ENCODE assay signal across 8 cellular contexts in the genomic region with DNA sequence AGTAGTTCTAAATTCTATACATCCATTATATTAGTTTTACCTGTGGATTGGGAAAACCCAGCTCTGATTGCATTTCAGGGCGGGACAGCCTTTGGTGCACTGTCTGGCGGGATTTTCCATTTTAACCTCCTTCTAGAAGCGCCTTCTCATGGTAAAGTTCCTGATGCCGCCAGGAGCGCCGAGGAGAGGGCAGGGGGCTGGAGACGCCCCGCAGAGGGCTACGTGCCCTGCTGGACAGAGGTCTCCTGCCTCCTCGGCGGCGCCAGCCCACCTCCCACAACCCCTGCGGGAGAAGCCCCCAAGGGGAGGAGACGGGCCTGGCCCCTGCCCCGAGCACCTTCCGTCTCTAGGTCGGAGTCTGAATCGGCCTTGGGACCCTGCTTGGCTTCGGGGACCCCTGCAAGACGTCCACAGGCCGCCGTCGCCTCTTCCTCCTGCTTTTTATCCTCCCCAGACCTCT. TPM values are rescaled to one million over a fixed set of nuclear protein-coding genes. Genes with fewer than 3 reads are reported as not detected.
DNase-seq lines count a peak whose midpoint lies in the region; ATAC-seq and TF ChIP-seq lines count a peak whose summit lies in the region.

No MANE protein-coding gene starts in this region.

- H3K36me3 ChIP-seq in Peyer's patch (no peaks in the 10 kb centered on the region), fibroblast of lung (ENCODE audit: control insufficient read depth, insufficient read depth, low read length) (no peaks in the 10 kb centered on the region), skeletal muscle tissue (ENCODE audit: control insufficient read depth in 3 of 3, insufficient read depth in 3 of 3, low read length in 3 of 3) (peaks cover 3 to 17% (median 7%) of the 10 kb centered on the region in 3 donors)

- peak overlapping the region; percentile 99 for H3K4me2 ChIP-seq in fibroblast of lung (ENCODE audit: extremely low read depth, insufficient read depth, low read length)

- no peak for TF ChIP-seq POLR2A in Peyer's patch (IDR thresholded peaks at IDR 0.05)

- no peaks in the 10 kb centered on the region for H3K79me2 ChIP-seq in fibroblast of lung (ENCODE audit: control insufficient read depth, insufficient read depth, low read length)

- H3K4me1 ChIP-seq in Peyer's patch (peaks cover 7 to 25% (median 13%) of the 10 kb centered on the region in 4 donors), fibroblast of lung (ENCODE audit: control insufficient read depth, extremely low read depth, insufficient read depth, low read length) (peaks cover 14% of the 10 kb centered on the region), skeletal muscle tissue (ENCODE audit: control insufficient read depth in 3 of 3, insufficient read depth in 3 of 3, low read length in 3 of 3) (peaks cover 7 to 34% (median 29%) of the 10 kb centered on the region in 3 donors)

- no peaks in the 10 kb centered on the region for H3K9me3 ChIP-seq in Peyer's patch
- H3K9me3 ChIP-seq in fibroblast of lung (ENCODE audit: control insufficient read depth, insufficient read depth, low read depth, low read length): no peaks in the 10 kb centered on the region
- H3K9me3 ChIP-seq in skeletal muscle tissue (ENCODE audit: control insufficient read depth in 3 of 3, low read length in 3 of 3): no peaks in the 10 kb centered on the region

- H3K27me3 ChIP-seq in Peyer's patch (no peaks in the 10 kb centered on the region), fibroblast of lung (ENCODE audit: control insufficient read depth, insufficient read depth, low read length) (no peaks in the 10 kb centered on the region), skeletal muscle tissue (ENCODE audit: control insufficient read depth in 3 of 3, insufficient read depth in 3 of 3, low read length in 3 of 3) (no peaks in the 10 kb centered on the region)

- DNase-seq in Peyer's patch (no peak), fibroblast of lung (ENCODE audit: low read depth in 2 of 2) (no peak), medulla oblongata (ENCODE audit: extremely low spot score) (no peak), EL (no peak)
- DNase-seq in activated CD4-positive, alpha-beta T cell treated with anti-CD3 and anti-CD28 coated beads for 48 hours: no peak

- peak overlapping the region; percentile 72 for H3K9ac ChIP-seq in fibroblast of lung (ENCODE audit: insufficient read depth, low read length)
- H3K9ac ChIP-seq in skeletal muscle tissue (ENCODE audit: low read depth in 1 of 3, low read length in 3 of 3): peak overlapping the region in 2 of 3 donors; percentile 71 to 85

- peak overlapping the region; percentile 73 for H2AFZ ChIP-seq in fibroblast of lung (ENCODE audit: low read length)

- no peak for TF ChIP-seq CTCF in Peyer's patch (IDR thresholded peaks at IDR 0.05)
- TF ChIP-seq CTCF in fibroblast of lung (conservative IDR thresholded peaks at IDR 0.05 in 1 of 2, IDR thresholded peaks at IDR 0.05 in 1 of 2; ENCODE audit: low read depth in 1 of 2, low read length in 2 of 2): no peak

- H3K4me3 ChIP-seq in Peyer's patch (peak overlapping the region; percentile 30 to 52 (median 51)), fibroblast of lung (replicated peaks in 1 of 4; ENCODE audit: control extremely low read depth in 1 of 4, insufficient read depth in 1 of 4, low read depth in 3 of 4, low read length in 4 of 4) (peak overlapping the region; percentile 33 to 67 (median 54)), skeletal muscle tissue (ENCODE audit: low read length in 3 of 3) (peak overlapping the region; percentile 75 to 87 (median 85))

- H3K27ac ChIP-seq in Peyer's patch (peak overlapping the region; percentile 11 to 71 (median 47)), fibroblast of lung (ENCODE audit: insufficient read depth, low read length) (peak overlapping the region; percentile 75), skeletal muscle tissue (ENCODE audit: low read depth, low read length) (peak overlapping the region; percentile 87)

- ATAC-seq in GM21737 (IDR thresholded peaks at IDR 0.05; ENCODE audit: unreplicated experiment): peak; percentile 15
- no peak for ATAC-seq in activated CD4-positive, CD25-positive, alpha-beta regulatory T cell treated with anti-CD3 and anti-CD28 coated beads, Interleukin-2, amount 50 U/mL, for 24 hours

- no peaks in the 10 kb centered on the region for H4K20me1 ChIP-seq in fibroblast of lung (ENCODE audit: control insufficient read depth, extremely low read depth, insufficient read depth, low read length)

RNA-seq across cellular contexts. Expression of a gene that starts 1.2 kb away (rescaled TPM):
- 1 to 10 TPM in 2 of 4 donors, not detected in 2; 1.7 to 2.0 TPM for total RNA-seq in Peyer's patch
- total RNA-seq in fibroblast of lung: 4.6 and 17.8 TPM in 2 replicates
- polyA plus RNA-seq in fibroblast of lung: 0.84 and 3.6 TPM in 2 replicates
- 1.9 and 6.0 TPM in 2 replicates for polyA plus RNA-seq in fibroblast of lung (2012)
- 4.1 and 8.2 TPM in 2 replicates for polyA minus RNA-seq in fibroblast of lung (ENCODE audit: low replicate concordance)
- total RNA-seq in skeletal muscle tissue: 11.0 TPM

RNA-seq across cellular contexts. Expression of a gene that starts 11.9 kb away (rescaled TPM):
- total RNA-seq in Peyer's patch (10 to 100 TPM; 19.8 to 54.7 (median 29.5) TPM), fibroblast of lung (25.9 and 26.3 TPM in 2 replicates), skeletal muscle tissue (15.7 TPM)
- 15.7 and 15.8 TPM in 2 replicates for polyA plus RNA-seq in fibroblast of lung
- polyA plus RNA-seq in fibroblast of lung (2012): 19.7 and 22.0 TPM in 2 replicates
- polyA minus RNA-seq in fibroblast of lung (ENCODE audit: low replicate concordance): 9.0 and 9.9 TPM in 2 replicates

RNA-seq across cellular contexts. Expression of a gene that starts 18.6 kb away (rescaled TPM):
- total RNA-seq in Peyer's patch (1 to 10 TPM in 3 of 4 donors, under 1 TPM in 1; 0.40 to 3.7 (median 2.2) TPM), fibroblast of lung (0.26 and 0.83 TPM in 2 replicates), skeletal muscle tissue (1.6 TPM)
- 0.08 and 0.92 TPM in 2 replicates for polyA plus RNA-seq in fibroblast of lung
- polyA plus RNA-seq in fibroblast of lung (2012): 0.28 and 2.5 TPM in 2 replicates
- 8.4 TPM in 1 of 2 replicates, not detected in the other for polyA minus RNA-seq in fibroblast of lung (ENCODE audit: low replicate concordance)

RNA-seq across cellular contexts. Expression of a gene that starts 31.7 kb away (rescaled TPM):
- total RNA-seq in Peyer's patch (100 to 1,000 TPM in 1 of 4 donors, 10 to 100 TPM in 3; 65.5 to 144 (median 88.5) TPM), fibroblast of lung (51.9 and 75.8 TPM in 2 replicates), skeletal muscle tissue (32.4 TPM)
- 25.1 and 27.4 TPM in 2 replicates for polyA plus RNA-seq in fibroblast of lung
- polyA plus RNA-seq in fibroblast of lung (2012): 30.9 and 31.8 TPM in 2 replicates
- polyA minus RNA-seq in fibroblast of lung (ENCODE audit: low replicate concordance): 129 and 153 TPM in 2 replicates

RNA-seq across cellular contexts. Expression of a gene that starts 32.0 kb away (rescaled TPM):
- total RNA-seq in Peyer's patch (not detected), fibroblast of lung (under 0.01 TPM in 1 of 2 replicates, not detected in the other), skeletal muscle tissue (not detected)
- polyA plus RNA-seq in fibroblast of lung: not detected in 2 replicates
- not detected in 2 replicates for polyA plus RNA-seq in fibroblast of lung (2012)
- polyA minus RNA-seq in fibroblast of lung (ENCODE audit: low replicate concordance): not detected in 2 replicates
